Comparison of ENCODE assay signal across 22 cellular contexts in the genomic region with DNA sequence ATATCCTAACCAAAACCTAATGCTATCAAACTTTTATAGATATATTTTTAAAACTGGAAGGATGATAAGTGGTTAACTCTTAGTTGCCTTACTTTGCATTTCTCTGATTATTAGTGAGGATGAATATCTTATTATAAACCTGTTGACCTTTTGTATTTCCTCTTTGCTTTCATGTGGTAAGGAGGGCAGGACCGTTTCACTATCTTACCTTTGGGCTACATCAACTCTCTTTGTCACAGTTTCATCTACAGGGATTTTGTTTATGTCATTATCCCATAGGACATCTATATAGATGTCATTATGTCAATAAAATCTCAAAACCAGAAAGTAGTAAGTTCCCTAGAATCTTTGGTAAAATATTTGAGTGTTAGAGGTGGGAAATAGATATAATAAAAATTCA.
DNase-seq lines count a peak whose midpoint lies in the region; ATAC-seq and TF ChIP-seq lines count a peak whose summit lies in the region.
"Had no signal": no experiment of that assay in that cellular context is flagged by ENCODE, and none has a peak within 500 bp of the region (broad histone marks: within the 10 kb centered on the region; RNA-seq: fewer than 3 reads in every experiment).

No MANE protein-coding gene starts in this region.

- H3K4me3 Mint-ChIP-seq in type B pancreatic cell = no peak overlapping the region
- H3K4me3 Mint-ChIP-seq: activated naive CD8-positive, alpha-beta T cell treated with anti-CD3 and anti-CD28 coated beads for 36 hours; CD4-positive, CD25-positive, alpha-beta regulatory T cell; stimulated activated naive CD8-positive, alpha-beta T cell treated with anti-CD3 and anti-CD28 coated beads, Interleukin-15, Interleukin-2, amounts not matched to agents 100 ng/mL and 50 ng/mL, for 24 hours; WTC11 had no signal

- no peaks in the 10 kb centered on the region for H3K27me3 Mint-ChIP-seq in type B pancreatic cell
- H3K27me3 Mint-ChIP-seq: activated naive CD8-positive, alpha-beta T cell treated with anti-CD3 and anti-CD28 coated beads for 36 hours; CD4-positive, CD25-positive, alpha-beta regulatory T cell; stimulated activated naive CD8-positive, alpha-beta T cell treated with anti-CD3 and anti-CD28 coated beads, Interleukin-15, Interleukin-2, amounts not matched to agents 100 ng/mL and 50 ng/mL, for 24 hours had no signal

- no peaks in the 10 kb centered on the region for H3K9me2 ChIP-seq in GM23248 (ENCODE audit: insufficient read depth)

- H3K9me3 Mint-ChIP-seq in type B pancreatic cell = no peaks in the 10 kb centered on the region
- H3K9me3 Mint-ChIP-seq: activated naive CD8-positive, alpha-beta T cell treated with anti-CD3 and anti-CD28 coated beads for 36 hours; stimulated activated naive CD8-positive, alpha-beta T cell treated with anti-CD3 and anti-CD28 coated beads, Interleukin-15, Interleukin-2, amounts not matched to agents 100 ng/mL and 50 ng/mL, for 24 hours; WTC11 had no signal

- ATAC-seq in GM19035 (IDR thresholded peaks at IDR 0.05; ENCODE audit: unreplicated experiment) = peak; percentile 44
- ATAC-seq in HG02610 (IDR thresholded peaks at IDR 0.05; ENCODE audit: unreplicated experiment) = peak; percentile 53
- peak; percentile 37 for ATAC-seq in HG03354 (IDR thresholded peaks at IDR 0.05; ENCODE audit: poor library complexity, severe bottlenecking, unreplicated experiment)

- H3K4me3 ChIP-seq in parathyroid adenoma (ENCODE audit: low read depth, low read length) = no peak overlapping the region
- H3K4me3 ChIP-seq in GM23248 = no peak overlapping the region
- H3K4me3 ChIP-seq in testis = no peak overlapping the region
- H3K4me3 ChIP-seq: tibial nerve had no signal

- H4K20me1 ChIP-seq in GM23248 (ENCODE audit: insufficient read depth) = no peaks in the 10 kb centered on the region

- 28 to 37% methylated on average over 1 of the region's 1 CpG for WGBS in GM23248 (ENCODE audit: low coverage in 1 of 2, low lambda C conversion rate in 2 of 2, missing lambda C conversion rate in 2 of 2), 2 experiments
- 85 to 92% methylated on average over 1 of the region's 1 CpG for WGBS in testis, 2 donors

- H3K9me3 ChIP-seq in parathyroid adenoma (ENCODE audit: control insufficient read depth, low read length) = no peaks in the 10 kb centered on the region
- no peaks in the 10 kb centered on the region for H3K9me3 ChIP-seq in GM23248 (ENCODE audit: low read depth)
- no peaks in the 10 kb centered on the region for H3K9me3 ChIP-seq in testis
- H3K9me3 ChIP-seq: tibial nerve had no signal

- TF ChIP-seq POLR2A in testis (IDR thresholded peaks at IDR 0.05) = no peak

- H3K9ac ChIP-seq in parathyroid adenoma (no peak overlapping the region), GM23248 (no peak overlapping the region)
- H3K9ac ChIP-seq: KMS-11 had no signal

- peak overlapping the region; percentile 38 for H3K4me2 ChIP-seq in parathyroid adenoma (ENCODE audit: low read length)
- no peak overlapping the region for H3K4me2 ChIP-seq in GM23248 (ENCODE audit: unreplicated experiment)
- H3K4me2 ChIP-seq: KMS-11 had no signal

- no peaks in the 10 kb centered on the region for H3K36me3 ChIP-seq in parathyroid adenoma (ENCODE audit: control insufficient read depth, insufficient read depth, low read length)
- H3K36me3 ChIP-seq in GM23248 (ENCODE audit: low read depth) = no peaks in the 10 kb centered on the region
- no peaks in the 10 kb centered on the region for H3K36me3 ChIP-seq in testis (ENCODE audit: low read depth, missing control alignments)
- H3K36me3 ChIP-seq: tibial nerve had no signal

- no peaks in the 10 kb centered on the region for H3F3A ChIP-seq in GM23248 (ENCODE audit: insufficient read depth)

- H2AFZ ChIP-seq in parathyroid adenoma = peak overlapping the region; percentile 58
- H2AFZ ChIP-seq in GM23248 = no peak overlapping the region

- peak overlapping the region; percentile 56 for H3K27ac ChIP-seq in parathyroid adenoma
- no peak overlapping the region for H3K27ac ChIP-seq in GM23248
- no peak overlapping the region for H3K27ac ChIP-seq in testis
- H3K27ac ChIP-seq: KMS-11, tibial nerve had no signal

- H3K4me1 ChIP-seq in parathyroid adenoma = peaks cover 22% of the 10 kb centered on the region
- no peaks in the 10 kb centered on the region for H3K4me1 ChIP-seq in GM23248 (ENCODE audit: insufficient read depth)
- no peaks in the 10 kb centered on the region for H3K4me1 ChIP-seq in testis

- intact Hi-C loops in testis (cut with DNase I; ENCODE audit: low total_unique reads) = no loop called here

- H3K27me3 ChIP-seq in parathyroid adenoma (ENCODE audit: control insufficient read depth, insufficient read depth, low read length) (no peaks in the 10 kb centered on the region), GM23248 (replicated peaks; ENCODE audit: insufficient read depth) (no peaks in the 10 kb centered on the region), testis (no peaks in the 10 kb centered on the region)
- H3K27me3 ChIP-seq: tibial nerve had no signal

- TF ChIP-seq CTCF in parathyroid adenoma (IDR thresholded peaks at IDR 0.05) = no peak
- no peak for TF ChIP-seq CTCF in type B pancreatic cell (conservative IDR thresholded peaks at IDR 0.05)
- TF ChIP-seq CTCF in testis (IDR thresholded peaks at IDR 0.05) = no peak

- H3K4me1 Mint-ChIP-seq in type B pancreatic cell (ENCODE audit: unreplicated experiment) = peaks cover 5% of the 10 kb centered on the region
- H3K4me1 Mint-ChIP-seq: activated naive CD8-positive, alpha-beta T cell treated with anti-CD3 and anti-CD28 coated beads for 36 hours; CD4-positive, CD25-positive, alpha-beta regulatory T cell had no signal

- H3K79me2 ChIP-seq in parathyroid adenoma (no peaks in the 10 kb centered on the region), GM23248 (ENCODE audit: insufficient read depth) (no peaks in the 10 kb centered on the region)

- no peak for DNase-seq in DMS153 treated with DMSO at 0.1 percent for 48 hours (lab: John Stamatoyannopoulos, UW; ENCODE audit: unreplicated experiment)
- no peak for DNase-seq in type B pancreatic cell (ENCODE audit: extremely low spot score, unreplicated experiment)
- DNase-seq in GM23248 = no peak
- no peak for DNase-seq in testis
- DNase-seq: activated CD4-positive, alpha-beta T cell treated with anti-CD3 and anti-CD28 coated beads, Interleukin-2, amount 50 U/mL, for 48 hours; activated CD8-positive, alpha-beta memory T cell treated with anti-CD3 and anti-CD28 coated beads, Interleukin-2, amount 50 U/mL, for 48 hours; activated naive CD8-positive, alpha-beta T cell treated with anti-CD3 and anti-CD28 coated beads for 36 hours; CD4-positive, CD25-positive, alpha-beta regulatory T cell; head of caudate nucleus; mammary epithelial cell; MV-4-11; NCI-H2171 treated with DMSO at 0.1 percent for 48 hours; stimulated activated CD4-positive, alpha-beta T cell treated with anti-CD3 and anti-CD28 coated beads, Interleukin-4, amount 100 ng/mL, for 4 hours; T1000 had no signal

- no peak overlapping the region for H3K27ac Mint-ChIP-seq in type B pancreatic cell
- H3K27ac Mint-ChIP-seq: activated naive CD8-positive, alpha-beta T cell treated with anti-CD3 and anti-CD28 coated beads for 36 hours; CD4-positive, CD25-positive, alpha-beta regulatory T cell; stimulated activated naive CD8-positive, alpha-beta T cell treated with anti-CD3 and anti-CD28 coated beads, Interleukin-15, Interleukin-2, amounts not matched to agents 100 ng/mL and 50 ng/mL, for 24 hours; WTC11 had no signal

- in situ Hi-C loops in GM23248 (cut with MboI) = no loop called here

- H3K36me3 Mint-ChIP-seq in type B pancreatic cell = no peaks in the 10 kb centered on the region
- H3K36me3 Mint-ChIP-seq: activated naive CD8-positive, alpha-beta T cell treated with anti-CD3 and anti-CD28 coated beads for 36 hours; CD4-positive, CD25-positive, alpha-beta regulatory T cell; WTC11 had no signal
